In genomic region chr4:25928956-25929336, GRCh38 we compare ENCODE assay signal across 12 cellular contexts. TPM values are rescaled to one million over a fixed set of nuclear protein-coding genes. Genes with fewer than 3 reads are reported as not detected.
DNase-seq lines count a peak whose midpoint lies in the region; ATAC-seq and TF ChIP-seq lines count a peak whose summit lies in the region.
"Had no signal": no experiment of that assay in that cellular context is flagged by ENCODE, and none has a peak within 500 bp of the region (broad histone marks: within the 10 kb centered on the region; RNA-seq: fewer than 3 reads in every experiment).

No MANE protein-coding gene starts in this region.

- H3K4me3 Mint-ChIP-seq in progenitor cell of endocrine pancreas (ENCODE audit: low read depth), result no peak overlapping the region

- no peaks in the 10 kb centered on the region for H3K36me3 ChIP-seq in fibroblast of lung (ENCODE audit: control insufficient read depth, insufficient read depth, low read length)

- ATAC-seq in GM18861 (IDR thresholded peaks at IDR 0.05; ENCODE audit: unreplicated experiment), result no peak

- H3K27me3 ChIP-seq in fibroblast of lung (ENCODE audit: control insufficient read depth, insufficient read depth, low read length), result no peaks in the 10 kb centered on the region

- no peak overlapping the region for H3K9ac ChIP-seq in fibroblast of lung (ENCODE audit: insufficient read depth, low read length)

- no peaks in the 10 kb centered on the region for H4K20me1 ChIP-seq in fibroblast of lung (ENCODE audit: control insufficient read depth, extremely low read depth, insufficient read depth, low read length)

- intact Hi-C loops in posterior vena cava (cut with DNase I), result no loop called here

- H3K9me3 ChIP-seq in fibroblast of lung (ENCODE audit: control insufficient read depth, insufficient read depth, low read depth, low read length), result no peaks in the 10 kb centered on the region

- H3K36me3 Mint-ChIP-seq in progenitor cell of endocrine pancreas (ENCODE audit: insufficient read depth), result peaks cover 8% of the 10 kb centered on the region

- H3K4me1 ChIP-seq in fibroblast of lung (ENCODE audit: control insufficient read depth, extremely low read depth, insufficient read depth, low read length), result no peaks in the 10 kb centered on the region

- H3K4me1 Mint-ChIP-seq in progenitor cell of endocrine pancreas (ENCODE audit: low read depth), result peaks cover 30% of the 10 kb centered on the region

- peak; percentile 24 for DNase-seq in ELR (ENCODE audit: low read depth)
- peak; percentile 42 for DNase-seq in RPMI7951 (ENCODE audit: low read depth)
- DNase-seq in fibroblast of lung (ENCODE audit: low read depth in 2 of 2), result peak; percentile 48 to 84
- DNase-seq in progenitor cell of endocrine pancreas (ENCODE audit: low spot score, unreplicated experiment), result no peak
- DNase-seq in NCI-H1436 (lab: John Stamatoyannopoulos, UW), result no peak
- no peak for DNase-seq in A172 (ENCODE audit: low spot score)
- no peak for DNase-seq in posterior vena cava (ENCODE audit: low spot score)
- DNase-seq: activated T-cell treated with anti-CD3 and anti-CD28 coated beads for 4 hours, DND-41, kidney, SW 1271 had no signal

- H3K9me3 Mint-ChIP-seq in progenitor cell of endocrine pancreas (ENCODE audit: low read depth), result no peaks in the 10 kb centered on the region

- H3K27me3 Mint-ChIP-seq in progenitor cell of endocrine pancreas, result no peaks in the 10 kb centered on the region

- no peak for TF ChIP-seq CTCF in fibroblast of lung (conservative IDR thresholded peaks at IDR 0.05 in 1 of 2, IDR thresholded peaks at IDR 0.05 in 1 of 2; ENCODE audit: low read depth in 1 of 2, low read length in 2 of 2)
- no peak for TF ChIP-seq CTCF in progenitor cell of endocrine pancreas (IDR thresholded peaks at IDR 0.05; ENCODE audit: unreplicated experiment)

- H3K4me2 ChIP-seq in fibroblast of lung (ENCODE audit: extremely low read depth, insufficient read depth, low read length), result peak overlapping the region; percentile 65

- peak overlapping the region; percentile 13 for H3K27ac Mint-ChIP-seq in progenitor cell of endocrine pancreas

- H2AFZ ChIP-seq in fibroblast of lung (ENCODE audit: low read length), result no peak overlapping the region

- H3K27ac ChIP-seq in fibroblast of lung (ENCODE audit: insufficient read depth, low read length), result no peak overlapping the region

- no peaks in the 10 kb centered on the region for H3K79me2 ChIP-seq in fibroblast of lung (ENCODE audit: control insufficient read depth, insufficient read depth, low read length)

- H3K4me3 ChIP-seq in fibroblast of lung (replicated peaks in 1 of 4; ENCODE audit: control extremely low read depth in 1 of 4, insufficient read depth in 1 of 4, low read depth in 3 of 4, low read length in 4 of 4), result peak overlapping the region in 2 of 4 experiments; percentile 1

RNA-seq across cellular contexts. Expression of gene SMIM20, which starts 14.9 kb away (rescaled TPM):
- total RNA-seq in RPMI7951 (2014; rRNA removed; shearing (Covaris generic)), result 45.7 and 49.3 TPM in 2 replicates
- 48.7 and 71.4 TPM in 2 replicates for total RNA-seq in fibroblast of lung
- 26.2 and 34.9 TPM in 2 replicates for polyA plus RNA-seq in fibroblast of lung
- 34.9 and 37.7 TPM in 2 replicates for polyA plus RNA-seq in fibroblast of lung (2012)
- polyA minus RNA-seq in fibroblast of lung (ENCODE audit: low replicate concordance), result 0.71 TPM in 1 of 2 replicates, not detected in the other
- total RNA-seq in progenitor cell of endocrine pancreas, result 40.5 and 41.2 TPM in 2 replicates
- 44.7 and 51.7 TPM in 2 replicates for total RNA-seq in A172 (2014; rRNA removed; shearing (Covaris generic))
- total RNA-seq in posterior vena cava, result 10 to 100 TPM; 19.5 to 22.8 TPM

Comparison
In these comparisons a context has a peak if more than half of its experiments do, and no peak if none do; other contexts are left out.
1. DNase-seq: peak in ELR (single experiment), RPMI7951 (single experiment) and fibroblast of lung (2 of 2); none in progenitor cell of endocrine pancreas (single experiment), NCI-H1436 (single experiment), A172 (single experiment) and posterior vena cava (single experiment).